18 cellular contexts compared by ENCODE assay signal in genomic region chr20:10559266-10559665, GRCh38.
DNase-seq lines count a peak whose midpoint lies in the region; ATAC-seq and TF ChIP-seq lines count a peak whose summit lies in the region.
"Had no signal": no experiment of that assay in that cellular context is flagged by ENCODE, and none has a peak within 500 bp of the region (broad histone marks: within the 10 kb centered on the region; RNA-seq: fewer than 3 reads in every experiment).

No MANE protein-coding gene starts in this region.

- H3K4ac ChIP-seq in mesendoderm (ENCODE audit: low read depth, low read length), result no peak overlapping the region

- no peak for ATAC-seq in activated naive CD8-positive, alpha-beta T cell treated with anti-CD3 and anti-CD28 coated beads, Interleukin-2, amount 50 U/mL, for 24 hours
- ATAC-seq in HG02610 (IDR thresholded peaks at IDR 0.05; ENCODE audit: unreplicated experiment), result no peak

- no peaks in the 10 kb centered on the region for H3K79me1 ChIP-seq in mesendoderm (ENCODE audit: low read length)

- H3K36me3 Mint-ChIP-seq in HFFc6 (ENCODE audit: low read depth), result peaks cover 21% of the 10 kb centered on the region
- H3K36me3 Mint-ChIP-seq in activated naive CD8-positive, alpha-beta T cell treated with anti-CD3 and anti-CD28 coated beads, Interleukin-2, amount 50 U/mL, for 24 hours (ENCODE audit: low read depth), result peaks cover 15% of the 10 kb centered on the region
- H3K36me3 Mint-ChIP-seq in activated T-cell treated with anti-CD3 and anti-CD28 coated beads, Interleukin-2, amount 50 U/mL, for 24 hours (ENCODE audit: low read depth), result peaks cover 49% of the 10 kb centered on the region

- H4K5ac ChIP-seq in mesendoderm (ENCODE audit: low read length), result no peak overlapping the region

- H2AK5ac ChIP-seq in mesendoderm (ENCODE audit: low read length), result no peak overlapping the region

- no peak overlapping the region for H3K4me3 ChIP-seq in ACC112 (ENCODE audit: low read depth, low read length)
- H3K4me3 ChIP-seq in mesendoderm (ENCODE audit: low read length), result no peak overlapping the region
- H3K4me3 ChIP-seq: stomach had no signal

- no peak overlapping the region for H3K56ac ChIP-seq in mesendoderm (ENCODE audit: low read length)

- peaks cover 64% of the 10 kb centered on the region for H3K4me1 Mint-ChIP-seq in HFFc6 (ENCODE audit: low read depth)
- peaks cover 30% of the 10 kb centered on the region for H3K4me1 Mint-ChIP-seq in activated naive CD8-positive, alpha-beta T cell treated with anti-CD3 and anti-CD28 coated beads, Interleukin-2, amount 50 U/mL, for 24 hours
- peaks cover 32% of the 10 kb centered on the region for H3K4me1 Mint-ChIP-seq in activated T-cell treated with anti-CD3 and anti-CD28 coated beads, Interleukin-2, amount 50 U/mL, for 24 hours (ENCODE audit: low read depth)

- H3K27ac ChIP-seq in ACC112 (ENCODE audit: low read depth, low read length) (peak overlapping the region; percentile 84), mesendoderm (ENCODE audit: low read depth, low read length) (no peak overlapping the region)
- H3K27ac ChIP-seq: WERI-Rb-1 had no signal

- H3K27me3 Mint-ChIP-seq in HFFc6 (ENCODE audit: insufficient read depth), result no peaks in the 10 kb centered on the region; the same call in 1 of the 2 replicates
- H3K27me3 Mint-ChIP-seq in activated naive CD8-positive, alpha-beta T cell treated with anti-CD3 and anti-CD28 coated beads, Interleukin-2, amount 50 U/mL, for 24 hours, result no peaks in the 10 kb centered on the region
- no peaks in the 10 kb centered on the region for H3K27me3 Mint-ChIP-seq in activated T-cell treated with anti-CD3 and anti-CD28 coated beads, Interleukin-2, amount 50 U/mL, for 24 hours
- H3K27me3 Mint-ChIP-seq: dendritic cell treated with granulocyte-macrophage colony-stimulating factor and Interleukin-4, amounts not matched to agents 40 ng/mL and 50 ng/mL, for 4 days had no signal

- no peak for DNase-seq in HFFc6
- DNase-seq in activated naive CD8-positive, alpha-beta T cell treated with anti-CD3 and anti-CD28 coated beads, Interleukin-2, amount 50 U/mL, for 24 hours, result no peak
- peak; percentile 40 for DNase-seq in mesendoderm
- no peak for DNase-seq in RKO (ENCODE audit: low spot score)
- no peak for DNase-seq in NCI-H146 (lab: John Stamatoyannopoulos, UW)
- no peak for DNase-seq in activated T-cell treated with anti-CD3 and anti-CD28 coated beads, Interleukin-2, amount 50 U/mL, for 24 hours
- DNase-seq: activated CD8-positive, alpha-beta memory T cell treated with anti-CD3 and anti-CD28 coated beads for 24 hours; GDM1; hippocampal formation; KG1; NCI-H1417 treated with DMSO at 0.1 percent for 48 hours; NCI-H524 treated with DMSO at 0.1 percent for 48 hours; stomach; SW 1271; WERI-Rb-1 had no signal

- H3K4me2 ChIP-seq in mesendoderm (ENCODE audit: low read length), result no peak overlapping the region

- H3K79me2 ChIP-seq in ACC112 (ENCODE audit: control insufficient read depth, insufficient read depth, low read length, unreplicated experiment), result no peaks in the 10 kb centered on the region
- no peaks in the 10 kb centered on the region for H3K79me2 ChIP-seq in mesendoderm (ENCODE audit: control insufficient read depth, insufficient read depth, low read length)

- no peak overlapping the region for H4K8ac ChIP-seq in mesendoderm (ENCODE audit: low read depth, low read length)

- no peaks in the 10 kb centered on the region for H3K9me3 Mint-ChIP-seq in HFFc6
- no peaks in the 10 kb centered on the region for H3K9me3 Mint-ChIP-seq in activated naive CD8-positive, alpha-beta T cell treated with anti-CD3 and anti-CD28 coated beads, Interleukin-2, amount 50 U/mL, for 24 hours
- no peaks in the 10 kb centered on the region for H3K9me3 Mint-ChIP-seq in activated T-cell treated with anti-CD3 and anti-CD28 coated beads, Interleukin-2, amount 50 U/mL, for 24 hours

- H2BK15ac ChIP-seq in mesendoderm (replicated peaks; ENCODE audit: low read depth), result no peak overlapping the region

- H3K36me3 ChIP-seq in ACC112 (ENCODE audit: insufficient read depth, low read length) (peaks cover 14% of the 10 kb centered on the region; the same call in 1 of the 2 replicates), mesendoderm (ENCODE audit: control insufficient read depth, insufficient read depth, low read length) (no peaks in the 10 kb centered on the region)
- H3K36me3 ChIP-seq: WERI-Rb-1 had no signal

- H3K4me1 ChIP-seq in ACC112 (ENCODE audit: control insufficient read depth, insufficient read depth, low read length, unreplicated experiment), result peaks cover 49% of the 10 kb centered on the region
- H3K4me1 ChIP-seq in mesendoderm (ENCODE audit: control insufficient read depth, low read depth, low read length), result peaks cover 4% of the 10 kb centered on the region

- H3K9ac ChIP-seq in mesendoderm (ENCODE audit: low read length), result no peak overlapping the region

- TF ChIP-seq CTCF in HFFc6 (IDR thresholded peaks at IDR 0.05), result no peak

- no peak overlapping the region for H2BK5ac ChIP-seq in mesendoderm (ENCODE audit: low read length)

- H3K18ac ChIP-seq in mesendoderm (ENCODE audit: low read length), result no peak overlapping the region

- peak overlapping the region; percentile 70 for H3K27ac Mint-ChIP-seq in HFFc6
- peak overlapping the region; percentile 47 for H3K27ac Mint-ChIP-seq in activated naive CD8-positive, alpha-beta T cell treated with anti-CD3 and anti-CD28 coated beads, Interleukin-2, amount 50 U/mL, for 24 hours
- no peak overlapping the region for H3K27ac Mint-ChIP-seq in activated T-cell treated with anti-CD3 and anti-CD28 coated beads, Interleukin-2, amount 50 U/mL, for 24 hours
- H3K27ac Mint-ChIP-seq: dendritic cell treated with granulocyte-macrophage colony-stimulating factor and Interleukin-4, amounts not matched to agents 40 ng/mL and 50 ng/mL, for 4 days had no signal

- H3K4me3 Mint-ChIP-seq in HFFc6, result peak overlapping the region; percentile 80
- no peak overlapping the region for H3K4me3 Mint-ChIP-seq in activated naive CD8-positive, alpha-beta T cell treated with anti-CD3 and anti-CD28 coated beads, Interleukin-2, amount 50 U/mL, for 24 hours
- no peak overlapping the region for H3K4me3 Mint-ChIP-seq in activated T-cell treated with anti-CD3 and anti-CD28 coated beads, Interleukin-2, amount 50 U/mL, for 24 hours
- H3K4me3 Mint-ChIP-seq: dendritic cell treated with granulocyte-macrophage colony-stimulating factor and Interleukin-4, amounts not matched to agents 40 ng/mL and 50 ng/mL, for 4 days had no signal

- H3K27me3 ChIP-seq in ACC112 (ENCODE audit: insufficient read depth, low read length) (no peaks in the 10 kb centered on the region), mesendoderm (ENCODE audit: insufficient read depth, low read length, poor library complexity) (no peaks in the 10 kb centered on the region)
- H3K27me3 ChIP-seq: stomach had no signal

- H2BK120ac ChIP-seq in mesendoderm (ENCODE audit: low read depth, low read length), result no peak overlapping the region

- no peak overlapping the region for H3K23ac ChIP-seq in mesendoderm (ENCODE audit: low read length)

- H2AFZ ChIP-seq in ACC112 (ENCODE audit: low read length, unreplicated experiment), result no peak overlapping the region
